In the genomic region with DNA sequence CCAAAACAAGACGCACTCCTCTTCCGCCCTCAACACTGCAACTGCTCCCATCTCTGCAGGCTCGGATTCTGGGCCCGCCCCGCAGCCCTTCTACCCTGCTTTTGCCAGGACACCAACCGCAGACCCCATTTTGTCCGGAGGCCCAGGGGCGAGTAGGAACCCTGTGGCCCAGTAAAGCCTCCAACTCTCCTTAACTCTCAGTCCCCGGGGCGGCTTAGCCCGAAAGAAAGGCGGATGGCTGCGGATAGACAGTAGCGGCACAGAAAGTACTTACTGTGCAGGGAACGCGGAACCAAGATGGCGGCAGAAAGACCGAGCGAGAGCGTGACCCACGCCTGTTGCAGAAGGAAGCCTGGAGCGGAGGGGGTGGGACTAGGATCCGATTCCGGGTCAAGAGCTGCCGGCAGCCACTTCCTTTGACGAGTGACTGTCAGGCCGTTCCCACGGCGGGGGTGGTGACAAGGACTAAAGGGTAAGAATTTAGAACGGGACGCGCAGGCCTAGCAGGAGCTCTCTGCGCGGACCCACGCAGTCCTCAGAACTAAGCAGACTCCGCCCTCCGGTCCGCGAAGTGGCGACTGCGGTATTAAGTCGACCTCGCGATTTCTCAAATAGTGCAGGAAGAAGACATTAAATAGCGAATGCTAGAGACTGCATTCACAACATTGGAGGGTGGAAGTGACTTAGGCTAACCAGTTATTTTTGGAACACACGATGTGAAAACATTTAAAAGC, we compare ENCODE assay signal across 1 cellular context.
TF ChIP-seq lines count a peak whose summit lies in the region.

TSS of gene NACA (minus strand) at position 311 of the 734 bp plus-strand sequence. CDS start 778 bp downstream, outside the sequence.

TF ChIP-seq in HepG2, 621 proteins besides CTCF, POLR2A, EP300 and RAD21 (continued from another document and continues in another):
- TF ChIP-seq NKX3-1 (CRISPR knock-in tag; IDR thresholded peaks at IDR 0.05): no peak
- TF ChIP-seq, protein P1, sequence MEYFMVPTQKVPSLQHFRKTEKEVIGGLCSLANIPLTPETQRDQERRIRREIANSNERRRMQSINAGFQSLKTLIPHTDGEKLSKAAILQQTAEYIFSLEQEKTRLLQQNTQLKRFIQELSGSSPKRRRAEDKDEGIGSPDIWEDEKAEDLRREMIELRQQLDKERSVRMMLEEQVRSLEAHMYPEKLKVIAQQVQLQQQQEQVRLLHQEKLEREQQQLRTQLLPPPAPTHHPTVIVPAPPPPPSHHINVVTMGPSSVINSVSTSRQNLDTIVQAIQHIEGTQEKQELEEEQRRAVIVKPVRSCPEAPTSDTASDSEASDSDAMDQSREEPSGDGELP (IDR thresholded peaks at IDR 0.05; ENCODE audit: borderline replicate concordance, low read depth): no peak; the same call in 1 of the 2 replicates
- TF ChIP-seq SALL2 (CRISPR knock-in tag; IDR thresholded peaks at IDR 0.05): peak; percentile 90; the same call in 1 of the 2 replicates
- TF ChIP-seq KMT2B (CRISPR knock-in tag; IDR thresholded peaks at IDR 0.05): peak; percentile 91
- TF ChIP-seq MAFG (CRISPR knock-in tag; IDR thresholded peaks at IDR 0.05): no peak
- TF ChIP-seq AFF4 (CRISPR knock-in tag; IDR thresholded peaks at IDR 0.05): peak; percentile 87; the same call in 1 of the 2 replicates
- TF ChIP-seq FOXJ3 (CRISPR knock-in tag; IDR thresholded peaks at IDR 0.05; ENCODE audit: borderline replicate concordance): no peak; the same call in 1 of the 2 replicates
- peak; percentile 47; the same call in 1 of the 2 replicates for TF ChIP-seq ZNF563 (CRISPR knock-in tag; IDR thresholded peaks at IDR 0.05)
- no peak for TF ChIP-seq KDM1A (CRISPR knock-in tag; IDR thresholded peaks at IDR 0.05)
- peak; percentile 17; the same call in 1 of the 2 replicates for TF ChIP-seq NCOR1 (IDR thresholded peaks at IDR 0.05; ENCODE audit: borderline replicate concordance, low read length)
- TF ChIP-seq, protein P2, sequence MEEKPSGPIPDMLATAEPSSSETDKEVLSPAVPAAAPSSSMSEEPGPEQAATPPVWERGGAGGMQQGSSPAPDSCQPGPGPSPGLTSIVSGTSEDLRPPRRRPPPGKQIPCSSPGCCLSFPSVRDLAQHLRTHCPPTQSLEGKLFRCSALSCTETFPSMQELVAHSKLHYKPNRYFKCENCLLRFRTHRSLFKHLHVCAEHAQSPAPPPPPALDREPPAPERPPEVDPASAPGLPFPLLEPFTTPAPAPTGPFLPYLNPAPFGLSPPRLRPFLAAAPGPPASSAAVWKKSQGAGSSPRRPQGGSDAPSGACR (CRISPR knock-in tag; IDR thresholded peaks at IDR 0.05): peak; percentile 49; the same call in 1 of the 2 replicates
- no peak for TF ChIP-seq HNF1A (IDR thresholded peaks at IDR 0.05; ENCODE audit: low read depth)
- TF ChIP-seq HNF1A (CRISPR knock-in tag; IDR thresholded peaks at IDR 0.05; ENCODE audit: borderline replicate concordance): peak; percentile 78; the same call in 1 of the 2 replicates
- no peak for TF ChIP-seq CENPT (CRISPR knock-in tag; IDR thresholded peaks at IDR 0.05; ENCODE audit: low read depth)
- TF ChIP-seq YEATS4 (CRISPR knock-in tag; IDR thresholded peaks at IDR 0.05; ENCODE audit: borderline replicate concordance): peak; percentile 98
- TF ChIP-seq ONECUT2 (CRISPR knock-in tag; IDR thresholded peaks at IDR 0.05): 0 out of 2 replicates have a peak, but pooled peaks have one; percentile 33
- peak; percentile 65; the same call in 1 of the 2 replicates for TF ChIP-seq ZBTB7B (CRISPR knock-in tag; IDR thresholded peaks at IDR 0.05)
- TF ChIP-seq PAXIP1 (CRISPR knock-in tag; conservative IDR thresholded peaks at IDR 0.05): peak; percentile 64; the same call in 1 of the 2 replicates
- TF ChIP-seq PRMT3 (CRISPR knock-in tag; IDR thresholded peaks at IDR 0.05; ENCODE audit: borderline replicate concordance, low read depth): no peak
- peak; percentile 28; the same call in 1 of the 2 replicates for TF ChIP-seq RARA (CRISPR knock-in tag; IDR thresholded peaks at IDR 0.05)
- 0 out of 2 replicates have a peak, but pooled peaks have one; percentile 62 for TF ChIP-seq ZNF609 (CRISPR knock-in tag; IDR thresholded peaks at IDR 0.05; ENCODE audit: borderline replicate concordance)
- peak; percentile 81; the same call in 1 of the 2 replicates for TF ChIP-seq ZSCAN31 (CRISPR knock-in tag; IDR thresholded peaks at IDR 0.05; ENCODE audit: low read depth)
- no peak for TF ChIP-seq ZBTB8A (CRISPR knock-in tag; IDR thresholded peaks at IDR 0.05; ENCODE audit: borderline replicate concordance, low read depth)
- peak; percentile 67 for TF ChIP-seq CREB1 (IDR thresholded peaks at IDR 0.05)
- peak; percentile 88 for TF ChIP-seq CREB1 (CRISPR knock-in tag; IDR thresholded peaks at IDR 0.05)
- peak; percentile 61 for TF ChIP-seq NCOA2 (CRISPR knock-in tag; IDR thresholded peaks at IDR 0.05)
- no peak for TF ChIP-seq RFX3 (CRISPR knock-in tag; IDR thresholded peaks at IDR 0.05)
- no peak for TF ChIP-seq EZH2 (conservative IDR thresholded peaks at IDR 0.05; ENCODE audit: low read depth, low read length)
- no peak for TF ChIP-seq GRHL1 (CRISPR knock-in tag; conservative IDR thresholded peaks at IDR 0.05)
- no peak for TF ChIP-seq PLSCR1 (CRISPR knock-in tag; IDR thresholded peaks at IDR 0.05; ENCODE audit: borderline replicate concordance)
- peak; percentile 57; the same call in 1 of the 2 replicates for TF ChIP-seq ZNF232 (CRISPR knock-in tag; IDR thresholded peaks at IDR 0.05; ENCODE audit: borderline replicate concordance)
